In genomic region chr3:187741403-187742350, GRCh38 we compare ENCODE assay signal across 8 cellular contexts. TPM values are rescaled to one million over a fixed set of nuclear protein-coding genes. Genes with fewer than 3 reads are reported as not detected.
DNase-seq lines count a peak whose midpoint lies in the region; FAIRE-seq and TF ChIP-seq lines count a peak whose summit lies in the region.

No MANE protein-coding gene starts in this region.

- DNase-seq in GM06990 (ENCODE audit: extremely low read depth, insufficient read length) (no peak), NCI-H2029 (lab: John Stamatoyannopoulos, UW) (peak; percentile 44), breast epithelium (ENCODE audit: low spot score in 2 of 2) (peak; percentile 68 to 75), inferior parietal cortex (ENCODE audit: extremely low spot score) (peak; percentile 81), NCI-H146 treated with DMSO at 0.1 percent for 48 hours (lab: John Stamatoyannopoulos, UW; ENCODE audit: unreplicated experiment) (no peak), NCI-H2171 treated with DMSO at 0.1 percent for 48 hours (lab: John Stamatoyannopoulos, UW) (no peak)

- no peaks in the 10 kb centered on the region for H3K9me3 ChIP-seq in breast epithelium

- intact Hi-C loops in breast epithelium (cut with DNase I; ENCODE audit: low total_unique reads): loop anchor here (5.0 to 10.0 kb wide), 3 partner anchors 311 to 1206 kb away; partner anchors contain the start of gene LPP

- H3K36me3 ChIP-seq in GM06990 (ENCODE audit: control insufficient read depth, insufficient read depth, low read length): no peaks in the 10 kb centered on the region
- no peaks in the 10 kb centered on the region for H3K36me3 ChIP-seq in breast epithelium

- H3K4me1 ChIP-seq in breast epithelium: peaks cover 0 to 1% of the 10 kb centered on the region in 2 donors

- peak; percentile 23 for FAIRE-seq in TTC549 (lab: Jason Lieb, UNC)

- peak overlapping the region; percentile 99 for H3K27ac ChIP-seq in breast epithelium
- H3K27ac ChIP-seq in skin epidermis: peak overlapping the region; percentile 36 to 100 (median 99)

- H3K27me3 ChIP-seq in GM06990 (replicated peaks; ENCODE audit: control insufficient read depth, insufficient read depth, low read length) (no peaks in the 10 kb centered on the region; the same call in 1 of the 2 replicates), breast epithelium (no peaks in the 10 kb centered on the region)

- H3K4me3 ChIP-seq in GM06990 (replicated peaks; ENCODE audit: low read depth, low read length) (peak overlapping the region; percentile 33), breast epithelium (peak overlapping the region; percentile 64 to 93 (median 73)), skin epidermis (peak overlapping the region; percentile 39 to 71 (median 63))

- TF ChIP-seq CTCF in GM06990 (IDR thresholded peaks at IDR 0.05; ENCODE audit: insufficient read depth, low read length, poor library complexity, severe bottlenecking) (peak; percentile 79), breast epithelium (IDR thresholded peaks at IDR 0.05) (peak; percentile 90 to 95 (median 94))

- peak; percentile 39 for TF ChIP-seq POLR2A in breast epithelium (IDR thresholded peaks at IDR 0.05)

RNA-seq across cellular contexts. Expression of gene BCL6, which starts 3.6 kb away (rescaled TPM):
- total RNA-seq in breast epithelium: 100 to 1,000 TPM; 281 to 346 (median 283) TPM

RNA-seq across cellular contexts. Expression of gene RTP2, which starts 39.3 kb away (rescaled TPM):
- not detected for total RNA-seq in breast epithelium

Comparison
In these comparisons a context has a peak if more than half of its experiments do, and no peak if none do; other contexts are left out.
1. DNase-seq: peak in NCI-H2029 (single experiment), breast epithelium (2 of 2) and inferior parietal cortex (single experiment); none in GM06990 (single experiment), NCI-H146 treated with DMSO at 0.1 percent for 48 hours (single experiment) and NCI-H2171 treated with DMSO at 0.1 percent for 48 hours (single experiment).
2. Peak in every context shown above with its lines, with median percentiles within 50 percentile points of each other: H3K4me3 ChIP-seq.